In the genomic region with DNA sequence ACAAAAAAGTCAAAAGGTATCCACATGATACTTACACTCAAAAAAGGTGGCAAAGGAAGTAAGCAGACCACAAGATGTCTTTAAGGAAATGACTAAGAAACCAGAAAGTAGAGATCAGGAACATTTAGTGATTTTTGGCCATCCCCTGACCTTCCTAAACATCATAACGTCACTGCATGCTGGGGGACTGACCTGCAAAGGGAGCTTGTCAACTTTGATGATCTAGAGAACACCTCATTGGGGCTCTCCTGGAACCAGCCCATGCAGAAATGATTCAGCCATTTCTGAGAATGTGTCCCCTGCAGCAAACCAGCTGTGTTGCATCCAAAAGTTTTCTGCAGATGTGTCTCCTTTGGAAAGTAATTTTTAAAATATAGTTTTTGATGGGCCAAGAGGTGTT, we compare ENCODE assay signal across 1 cellular context.
TF ChIP-seq lines count a peak whose summit lies in the region.

No MANE protein-coding gene starts in this region.

TF ChIP-seq in GM12878, 131 proteins besides CTCF, POLR2A, EP300 and RAD21 (continued from another document):
- TF ChIP-seq MYC (IDR thresholded peaks at IDR 0.05; ENCODE audit: insufficient read depth, insufficient read length, insufficient replicate concordance, low read length, severe bottlenecking): no peak
- TF ChIP-seq, protein P1, sequence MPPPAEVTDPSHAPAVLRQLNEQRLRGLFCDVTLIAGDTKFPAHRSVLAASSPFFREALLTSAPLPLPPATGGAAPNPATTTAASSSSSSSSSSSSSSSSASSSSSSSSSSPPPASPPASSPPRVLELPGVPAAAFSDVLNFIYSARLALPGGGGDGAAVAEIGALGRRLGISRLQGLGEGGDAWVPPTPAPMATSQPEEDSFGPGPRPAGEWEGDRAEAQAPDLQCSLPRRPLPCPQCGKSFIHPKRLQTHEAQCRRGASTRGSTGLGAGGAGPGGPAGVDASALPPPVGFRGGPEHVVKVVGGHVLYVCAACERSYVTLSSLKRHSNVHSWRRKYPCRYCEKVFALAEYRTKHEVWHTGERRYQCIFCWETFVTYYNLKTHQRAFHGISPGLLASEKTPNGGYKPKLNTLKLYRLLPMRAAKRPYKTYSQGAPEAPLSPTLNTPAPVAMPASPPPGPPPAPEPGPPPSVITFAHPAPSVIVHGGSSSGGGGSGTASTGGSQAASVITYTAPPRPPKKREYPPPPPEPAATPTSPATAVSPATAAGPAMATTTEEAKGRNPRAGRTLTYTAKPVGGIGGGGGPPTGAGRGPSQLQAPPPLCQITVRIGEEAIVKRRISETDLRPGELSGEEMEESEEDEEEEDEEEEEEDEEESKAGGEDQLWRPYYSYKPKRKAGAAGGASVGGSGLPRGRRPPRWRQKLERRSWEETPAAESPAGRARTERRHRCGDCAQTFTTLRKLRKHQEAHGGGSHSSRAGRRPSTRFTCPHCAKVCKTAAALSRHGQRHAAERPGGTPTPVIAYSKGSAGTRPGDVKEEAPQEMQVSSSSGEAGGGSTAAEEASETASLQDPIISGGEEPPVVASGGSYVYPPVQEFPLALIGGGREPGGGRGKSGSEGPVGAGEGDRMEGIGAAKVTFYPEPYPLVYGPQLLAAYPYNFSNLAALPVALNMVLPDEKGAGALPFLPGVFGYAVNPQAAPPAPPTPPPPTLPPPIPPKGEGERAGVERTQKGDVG (CRISPR knock-in tag; IDR thresholded peaks at IDR 0.05): no peak
